Comparison of ENCODE assay signal across 1 cellular context in genomic region chr22:37630839-37631435, GRCh38.
A peak's percentile ranks its signal among the peaks of the same experiment; 100 is the strongest.
TF ChIP-seq lines count a peak whose summit lies in the region.

No MANE protein-coding gene starts in this region.

TF ChIP-seq in HepG2, 621 proteins besides CTCF, POLR2A, EP300 and RAD21 (continued from another document):
- TF ChIP-seq SP4 (CRISPR knock-in tag; IDR thresholded peaks at IDR 0.05) (no peak), NCOA2 (CRISPR knock-in tag; IDR thresholded peaks at IDR 0.05) (0 out of 2 replicates have a peak, but pooled peaks have one; percentile 3), ARNT2 (CRISPR knock-in tag; IDR thresholded peaks at IDR 0.05; ENCODE audit: low read depth) (0 out of 2 replicates have a peak, but pooled peaks have one; percentile 4), POLR2G (IDR thresholded peaks at IDR 0.05; ENCODE audit: low read depth, low read length) (peak; percentile 6; the same call in 1 of the 2 replicates)
TF ChIP-seq in HepG2: peak in this region for 14.
